34 cellular contexts compared by ENCODE assay signal in the genomic region with DNA sequence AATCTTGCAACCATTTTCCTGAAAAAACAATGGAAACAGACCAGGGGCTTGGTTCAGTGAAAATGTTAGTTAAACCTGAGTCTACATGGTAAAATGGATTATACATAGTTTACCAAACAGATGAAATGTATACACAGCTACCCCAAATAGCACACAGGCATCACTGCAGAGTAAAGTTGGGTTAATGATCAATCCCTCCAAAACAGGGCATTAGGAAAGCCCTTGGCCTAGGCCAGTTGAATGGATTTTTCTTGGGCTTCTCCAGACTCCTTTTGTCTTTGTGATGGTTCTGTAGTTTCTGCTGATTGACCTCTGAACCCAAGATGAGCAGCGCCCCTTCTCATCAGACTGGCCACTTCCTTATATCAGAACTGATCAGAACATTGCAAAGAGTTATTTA.
"Had no signal": no experiment of that assay in that cellular context is flagged by ENCODE, and none has a peak within 500 bp of the region (broad histone marks: within the 10 kb centered on the region; RNA-seq: fewer than 3 reads in every experiment).

No MANE protein-coding gene starts in this region.

- H3K4me1 Mint-ChIP-seq: activated CD4-positive, alpha-beta T cell treated with anti-CD3 and anti-CD28 coated beads, Interleukin-2, amount 10 ng/mL, durations not matched to agents 24 days and 14 days; activated naive CD4-positive, alpha-beta T cell treated with anti-CD3 and anti-CD28 coated beads, Interleukin-2, amount 10 ng/mL, durations not matched to agents 7 days and 5 days; activated naive CD4-positive, alpha-beta T cell treated with anti-CD3 and anti-CD28 coated beads, Interleukin-2, amount 50 U/mL, for 24 hours; activated naive CD8-positive, alpha-beta T cell treated with anti-CD3 and anti-CD28 coated beads, Interleukin-2, amount 10 ng/mL, durations not matched to agents 7 days and 5 days; activated naive CD8-positive, alpha-beta T cell treated with anti-CD3 and anti-CD28 coated beads, Interleukin-2, amount 50 U/mL, for 24 hours; activated T-helper 17 cell treated with anti-CD3 and anti-CD28 coated beads, Interleukin-2, amount 50 U/mL, for 72 hours had no signal

- H3K9me3 ChIP-seq: ascending aorta had no signal

- H3K27ac ChIP-seq: ascending aorta, cardiac muscle cell, VCaP had no signal

- H3K27me3 Mint-ChIP-seq: activated CD4-positive, alpha-beta memory T cell treated with anti-CD3 and anti-CD28 coated beads for 36 hours; activated CD4-positive, alpha-beta T cell treated with anti-CD3 and anti-CD28 coated beads, Interleukin-2, amount 10 ng/mL, durations not matched to agents 24 days and 14 days; activated CD8-positive, alpha-beta T cell treated with anti-CD3 and anti-CD28 coated beads for 36 hours; activated naive CD4-positive, alpha-beta T cell treated with anti-CD3 and anti-CD28 coated beads, Interleukin-2, amount 50 U/mL, for 24 hours; activated naive CD8-positive, alpha-beta T cell treated with anti-CD3 and anti-CD28 coated beads, Interleukin-2, amount 10 ng/mL, durations not matched to agents 7 days and 5 days; activated naive CD8-positive, alpha-beta T cell treated with anti-CD3 and anti-CD28 coated beads, Interleukin-2, amount 50 U/mL, for 24 hours; activated T-helper 17 cell treated with anti-CD3 and anti-CD28 coated beads, Interleukin-2, amount 50 U/mL, for 72 hours; brain had no signal

- H3K4me3 ChIP-seq: ascending aorta, cardiac muscle cell had no signal

- H3K4me3 Mint-ChIP-seq: activated B cell treated with CpG ODN at 0.5 μM for 24 hours; activated CD4-positive, alpha-beta memory T cell treated with anti-CD3 and anti-CD28 coated beads for 36 hours; activated CD4-positive, alpha-beta T cell treated with anti-CD3 and anti-CD28 coated beads, Interleukin-2, amount 10 ng/mL, durations not matched to agents 24 days and 14 days; activated CD8-positive, alpha-beta T cell treated with anti-CD3 and anti-CD28 coated beads for 36 hours; activated naive CD4-positive, alpha-beta T cell treated with anti-CD3 and anti-CD28 coated beads, Interleukin-2, amount 10 ng/mL, durations not matched to agents 7 days and 5 days; activated naive CD4-positive, alpha-beta T cell treated with anti-CD3 and anti-CD28 coated beads, Interleukin-2, amount 50 U/mL, for 24 hours; activated naive CD8-positive, alpha-beta T cell; activated naive CD8-positive, alpha-beta T cell treated with anti-CD3 and anti-CD28 coated beads, Interleukin-2, amount 10 ng/mL, durations not matched to agents 7 days and 5 days; activated naive CD8-positive, alpha-beta T cell treated with anti-CD3 and anti-CD28 coated beads, Interleukin-2, amount 50 U/mL, for 24 hours; activated T-cell treated with anti-CD3 and anti-CD28 coated beads, Interleukin-2, amount 50 U/mL, for 4 hours; activated T-cell treated with anti-CD3 and anti-CD28 coated beads, Interleukin-2, amount 50 U/mL, for 72 hours; activated T-helper 1 cell treated with anti-CD3 and anti-CD28 coated beads, Interleukin-12 subunit alpha, Interleukin-12 subunit beta, Interleukin-2, Interleukin-4 antibody, amounts not matched to agents 30 ng/mL and 10 ng/mL and 1 ng/mL, durations not matched to agents 14 hours and 24 hours and 36 hours; activated T-helper 17 cell treated with anti-CD3 and anti-CD28 coated beads, Interleukin-2, amount 50 U/mL, for 72 hours; brain; T-helper 1 cell treated with Interleukin-12 subunit alpha and Interleukin-12 subunit beta and Interleukin-4 antibody, amounts not matched to agents 30 μg/mL and 1 μg/mL, for 36 hours; T-helper 2 cell treated with Interferon-gamma antibody and Interleukin-4, amounts not matched to agents 5 μg/mL and 100 μg/mL, for 36 hours had no signal

- H3K27me3 ChIP-seq: ascending aorta, cardiac muscle cell had no signal

- H3K27ac Mint-ChIP-seq: activated B cell treated with CpG ODN at 0.5 μM for 24 hours; activated CD4-positive, alpha-beta memory T cell treated with anti-CD3 and anti-CD28 coated beads for 36 hours; activated CD4-positive, alpha-beta T cell treated with anti-CD3 and anti-CD28 coated beads, Interleukin-2, amount 10 ng/mL, durations not matched to agents 24 days and 14 days; activated CD8-positive, alpha-beta T cell treated with anti-CD3 and anti-CD28 coated beads for 36 hours; activated naive CD4-positive, alpha-beta T cell treated with anti-CD3 and anti-CD28 coated beads, Interleukin-2, amount 10 ng/mL, durations not matched to agents 7 days and 5 days; activated naive CD4-positive, alpha-beta T cell treated with anti-CD3 and anti-CD28 coated beads, Interleukin-2, amount 50 U/mL, for 24 hours; activated naive CD8-positive, alpha-beta T cell; activated naive CD8-positive, alpha-beta T cell treated with anti-CD3 and anti-CD28 coated beads, Interleukin-2, amount 10 ng/mL, durations not matched to agents 7 days and 5 days; activated naive CD8-positive, alpha-beta T cell treated with anti-CD3 and anti-CD28 coated beads, Interleukin-2, amount 50 U/mL, for 24 hours; activated T-cell treated with anti-CD3 and anti-CD28 coated beads, Interleukin-2, amount 50 U/mL, for 72 hours; activated T-helper 1 cell treated with anti-CD3 and anti-CD28 coated beads, Interleukin-12 subunit alpha, Interleukin-12 subunit beta, Interleukin-2, Interleukin-4 antibody, amounts not matched to agents 30 ng/mL and 10 ng/mL and 1 ng/mL, durations not matched to agents 14 hours and 24 hours and 36 hours; activated T-helper 17 cell treated with anti-CD3 and anti-CD28 coated beads, Interleukin-2, amount 50 U/mL, for 72 hours; T-helper 1 cell treated with Interleukin-12 subunit alpha and Interleukin-12 subunit beta and Interleukin-4 antibody, amounts not matched to agents 30 μg/mL and 1 μg/mL, for 36 hours; T-helper 2 cell treated with Interferon-gamma antibody and Interleukin-4, amounts not matched to agents 5 μg/mL and 100 μg/mL, for 36 hours had no signal

- DNase-seq: activated B cell treated with CpG ODN at 0.5 μM for 24 hours; activated CD4-positive, alpha-beta memory T cell treated with anti-CD3 and anti-CD28 coated beads for 36 hours; activated CD4-positive, alpha-beta T cell treated with anti-CD3 and anti-CD28 coated beads for 4 hours; activated CD4-positive, alpha-beta T cell treated with anti-CD3 and anti-CD28 coated beads, Interleukin-2, amount 10 ng/mL, durations not matched to agents 24 days and 14 days; activated CD4-positive, alpha-beta T cell treated with anti-CD3 and anti-CD28 coated beads, Interleukin-2, amount 50 U/mL, for 1 hour; activated CD4-positive, alpha-beta T cell treated with anti-CD3 and anti-CD28 coated beads, Interleukin-2, amount 50 U/mL, for 4 hours; activated CD4-positive, CD25-positive, alpha-beta regulatory T cell treated with anti-CD3 and anti-CD28 coated beads, Interleukin-2, amount 50 U/mL, for 72 hours; activated CD8-positive, alpha-beta memory T cell treated with anti-CD3 and anti-CD28 coated beads, Interleukin-2, amount 50 U/mL, for 4 hours; activated CD8-positive, alpha-beta T cell treated with anti-CD3 and anti-CD28 coated beads for 36 hours; activated effector memory CD4-positive, alpha-beta T cell treated with anti-CD3 and anti-CD28 coated beads, Interleukin-2, amount 50 U/mL, for 16 hours; activated naive CD4-positive, alpha-beta T cell treated with anti-CD3 and anti-CD28 coated beads, Interleukin-2, amount 10 ng/mL, durations not matched to agents 7 days and 5 days; activated naive CD4-positive, alpha-beta T cell treated with Interleukin-2 at 50 U/mL for 16 hours; activated naive CD8-positive, alpha-beta T cell treated with anti-CD3 and anti-CD28 coated beads, Interleukin-2, amount 10 ng/mL, durations not matched to agents 7 days and 5 days; activated naive CD8-positive, alpha-beta T cell treated with anti-CD3 and anti-CD28 coated beads, Interleukin-2, amount 50 U/mL, for 24 hours; activated T-cell treated with anti-CD3 and anti-CD28 coated beads for 4 hours; activated T-cell treated with anti-CD3 and anti-CD28 coated beads, Interleukin-2, amount 50 U/mL, for 1 hour; activated T-cell treated with anti-CD3 and anti-CD28 coated beads, Interleukin-2, amount 50 U/mL, for 4 hours; activated T-cell treated with anti-CD3 and anti-CD28 coated beads, Interleukin-2, amount 50 U/mL, for 72 hours; amygdala; anterior cingulate cortex; caudate nucleus; T-helper 1 cell; T-helper 2 cell; T-helper 9 cell had no signal

- ATAC-seq: activated CD8-positive, alpha-beta T cell treated with anti-CD3 and anti-CD28 coated beads for 36 hours; activated naive CD8-positive, alpha-beta T cell treated with anti-CD3 and anti-CD28 coated beads, Interleukin-2, amount 50 U/mL, for 24 hours; activated T-cell treated with anti-CD3 and anti-CD28 coated beads, Interleukin-2, amount 50 U/mL, for 4 hours; activated T-cell treated with anti-CD3 and anti-CD28 coated beads, Interleukin-2, amount 50 U/mL, for 72 hours; activated T-helper 17 cell treated with anti-CD3 and anti-CD28 coated beads, Interleukin-2, amount 50 U/mL, for 72 hours had no signal

- H3K9me3 Mint-ChIP-seq: activated B cell treated with CpG ODN at 0.5 μM for 24 hours; activated CD4-positive, alpha-beta memory T cell treated with anti-CD3 and anti-CD28 coated beads for 36 hours; activated CD8-positive, alpha-beta T cell treated with anti-CD3 and anti-CD28 coated beads for 36 hours; activated naive CD4-positive, alpha-beta T cell treated with anti-CD3 and anti-CD28 coated beads, Interleukin-2, amount 10 ng/mL, durations not matched to agents 7 days and 5 days; activated naive CD4-positive, alpha-beta T cell treated with anti-CD3 and anti-CD28 coated beads, Interleukin-2, amount 50 U/mL, for 24 hours; activated naive CD8-positive, alpha-beta T cell treated with anti-CD3 and anti-CD28 coated beads, Interleukin-2, amount 10 ng/mL, durations not matched to agents 7 days and 5 days; activated naive CD8-positive, alpha-beta T cell treated with anti-CD3 and anti-CD28 coated beads, Interleukin-2, amount 50 U/mL, for 24 hours; activated T-cell treated with anti-CD3 and anti-CD28 coated beads, Interleukin-2, amount 50 U/mL, for 4 hours; activated T-cell treated with anti-CD3 and anti-CD28 coated beads, Interleukin-2, amount 50 U/mL, for 72 hours; activated T-helper 1 cell treated with anti-CD3 and anti-CD28 coated beads, Interleukin-12 subunit alpha, Interleukin-12 subunit beta, Interleukin-2, Interleukin-4 antibody, amounts not matched to agents 30 ng/mL and 10 ng/mL and 1 ng/mL, durations not matched to agents 14 hours and 24 hours and 36 hours; activated T-helper 17 cell treated with anti-CD3 and anti-CD28 coated beads, Interleukin-2, amount 50 U/mL, for 72 hours; T-helper 1 cell treated with Interleukin-12 subunit alpha and Interleukin-12 subunit beta and Interleukin-4 antibody, amounts not matched to agents 30 μg/mL and 1 μg/mL, for 36 hours; T-helper 2 cell treated with Interferon-gamma antibody and Interleukin-4, amounts not matched to agents 5 μg/mL and 100 μg/mL, for 36 hours had no signal

- H3K36me3 ChIP-seq: ascending aorta, cardiac muscle cell had no signal

- H3K36me3 Mint-ChIP-seq: activated naive CD4-positive, alpha-beta T cell treated with anti-CD3 and anti-CD28 coated beads, Interleukin-2, amount 10 ng/mL, durations not matched to agents 7 days and 5 days; activated naive CD8-positive, alpha-beta T cell treated with anti-CD3 and anti-CD28 coated beads, Interleukin-2, amount 10 ng/mL, durations not matched to agents 7 days and 5 days; brain had no signal
